8 cellular contexts compared by ENCODE assay signal in genomic region chr18:51211552-51211951, GRCh38. TPM values are rescaled to one million over a fixed set of nuclear protein-coding genes. Genes with fewer than 3 reads are reported as not detected.
DNase-seq lines count a peak whose midpoint lies in the region; ATAC-seq and TF ChIP-seq lines count a peak whose summit lies in the region.

No MANE protein-coding gene starts in this region.

- H3K36me3 Mint-ChIP-seq in CD4-positive, alpha-beta memory T cell = no peaks in the 10 kb centered on the region

- peak in 1 of 4 donors; percentile 13 for TF ChIP-seq EP300 in upper lobe of left lung (IDR thresholded peaks at IDR 0.05)
- TF ChIP-seq EP300 in esophagus muscularis mucosa (IDR thresholded peaks at IDR 0.05) = no peak

- TF ChIP-seq CTCF in upper lobe of left lung (IDR thresholded peaks at IDR 0.05) (no peak), esophagus muscularis mucosa (IDR thresholded peaks at IDR 0.05) (no peak)

- CTCF ChIA-PET in CD4-positive, alpha-beta memory T cell (lab: Charles Lee; ENCODE audit: partially characterized antibody) = no interaction called here

- peak overlapping the region; percentile 15 for H3K27ac ChIP-seq in CD4-positive, alpha-beta memory T cell (ENCODE audit: low read depth, low read length)
- H3K27ac ChIP-seq in upper lobe of left lung = peak overlapping the region in 2 of 4 donors; percentile 32 to 49
- H3K27ac ChIP-seq in esophagus muscularis mucosa (replicated peaks in 1 of 4) = no peak overlapping the region

- DNase-seq in CD4-positive, alpha-beta memory T cell = peak; percentile 30 to 69 (median 39)
- peak; percentile 70 for DNase-seq in UCSD-AML1 (lab: John Stamatoyannopoulos, UW; ENCODE audit: unreplicated experiment)
- DNase-seq in Right ventricle myocardium superior = peak; percentile 52
- DNase-seq in upper lobe of left lung = peak in 1 of 2 donors; percentile 56
- no peak for DNase-seq in NCI-H1417 treated with DMSO at 0.1 percent for 48 hours (lab: John Stamatoyannopoulos, UW)
- DNase-seq in esophagus muscularis mucosa (ENCODE audit: extremely low spot score) = no peak

- peaks cover 7 to 17% (median 10%) of the 10 kb centered on the region in 4 donors for H3K4me1 Mint-ChIP-seq in CD4-positive, alpha-beta memory T cell

- no peaks in the 10 kb centered on the region for H3K9me3 Mint-ChIP-seq in CD4-positive, alpha-beta memory T cell

- peak overlapping the region in 3 of 8 donors; percentile 1 to 16 (median 13) for H3K4me3 Mint-ChIP-seq in CD4-positive, alpha-beta memory T cell

- peak overlapping the region; percentile 0 to 71 (median 17) for H3K27ac Mint-ChIP-seq in CD4-positive, alpha-beta memory T cell

- H3K9me3 ChIP-seq in CD4-positive, alpha-beta memory T cell (ENCODE audit: control insufficient read depth in 1 of 2, low read length in 2 of 2) = no peaks in the 10 kb centered on the region
- no peaks in the 10 kb centered on the region for H3K9me3 ChIP-seq in upper lobe of left lung
- H3K9me3 ChIP-seq in esophagus muscularis mucosa = no peaks in the 10 kb centered on the region

- intact Hi-C loops in CD4-positive, alpha-beta memory T cell (cut with micrococcal nuclease) = no loop called here
- intact Hi-C loops in Right ventricle myocardium superior (cut with DNase I) = no loop called here
- intact Hi-C loops in esophagus muscularis mucosa (cut with DNase I) = no loop called here

- H3K4me3 ChIP-seq in CD4-positive, alpha-beta memory T cell (ENCODE audit: low read length in 2 of 2) = no peak overlapping the region
- H3K4me3 ChIP-seq in upper lobe of left lung (no peak overlapping the region), esophagus muscularis mucosa (no peak overlapping the region)

- POLR2A ChIA-PET in CD4-positive, alpha-beta memory T cell (lab: Charles Lee; ENCODE audit: partially characterized antibody) = no interaction called here

- H3K36me3 ChIP-seq in CD4-positive, alpha-beta memory T cell (ENCODE audit: insufficient read depth, low read length) = no peaks in the 10 kb centered on the region
- H3K36me3 ChIP-seq in upper lobe of left lung = no peaks in the 10 kb centered on the region
- no peaks in the 10 kb centered on the region for H3K36me3 ChIP-seq in esophagus muscularis mucosa

- H3K27me3 ChIP-seq in CD4-positive, alpha-beta memory T cell (ENCODE audit: insufficient read depth, low read length) = no peaks in the 10 kb centered on the region
- no peaks in the 10 kb centered on the region for H3K27me3 ChIP-seq in upper lobe of left lung
- H3K27me3 ChIP-seq in esophagus muscularis mucosa = no peaks in the 10 kb centered on the region

- ATAC-seq in GM19395 (IDR thresholded peaks at IDR 0.05; ENCODE audit: unreplicated experiment) (peak; percentile 98), HG03354 (IDR thresholded peaks at IDR 0.05; ENCODE audit: poor library complexity, severe bottlenecking, unreplicated experiment) (peak; percentile 99), Right ventricle myocardium superior (ENCODE audit: poor library complexity) (peak; percentile 79), upper lobe of left lung (ENCODE audit: low FRiP score in 2 of 2) (peak; percentile 80 to 94)

- 27 to 41% methylated on average over 4 of the region's 4 CpGs for WGBS in upper lobe of left lung, 2 donors
- 54% methylated on average over 4 of the region's 4 CpGs for WGBS in esophagus muscularis mucosa

- TF ChIP-seq POLR2A in upper lobe of left lung (IDR thresholded peaks at IDR 0.05) (no peak), esophagus muscularis mucosa (IDR thresholded peaks at IDR 0.05; ENCODE audit: low read depth) (no peak)

- H3K4me1 ChIP-seq in CD4-positive, alpha-beta memory T cell (ENCODE audit: insufficient read depth, low read length) = peaks cover 12% of the 10 kb centered on the region
- H3K4me1 ChIP-seq in upper lobe of left lung (peaks cover 0 to 6% (median 0%) of the 10 kb centered on the region in 4 donors), esophagus muscularis mucosa (peaks cover 0 to 3% (median 0%) of the 10 kb centered on the region in 4 donors)

- no peaks in the 10 kb centered on the region for H3K27me3 Mint-ChIP-seq in CD4-positive, alpha-beta memory T cell

RNA-seq across cellular contexts. Expression of gene MEX3C, which starts 14.1 kb away (rescaled TPM):
- total RNA-seq in CD4-positive, alpha-beta memory T cell = 10 to 100 TPM; 60.9 to 64.8 TPM
- polyA plus RNA-seq in CD4-positive, alpha-beta memory T cell = 10 to 100 TPM in 1 of 2 donors, 1 to 10 TPM in 1; 3.5 to 10.5 TPM
- total RNA-seq in Right ventricle myocardium superior = 16.4 TPM
- 10 to 100 TPM; 12.2 to 30.7 (median 19.2) TPM for total RNA-seq in upper lobe of left lung
- 10 to 100 TPM; 22.8 to 38.0 (median 30.3) TPM for total RNA-seq in esophagus muscularis mucosa

Comparison
In these comparisons a context has a peak if more than half of its experiments do, and no peak if none do; other contexts are left out.
1. DNase-seq: peak in CD4-positive, alpha-beta memory T cell (5 of 5), UCSD-AML1 (single experiment) and Right ventricle myocardium superior (single experiment); none in NCI-H1417 treated with DMSO at 0.1 percent for 48 hours (single experiment) and esophagus muscularis mucosa (single experiment).
2. Peak in every context shown above with its lines, with median percentiles within 50 percentile points of each other: ATAC-seq.